Comparison of ENCODE assay signal across 11 cellular contexts in the genomic region with DNA sequence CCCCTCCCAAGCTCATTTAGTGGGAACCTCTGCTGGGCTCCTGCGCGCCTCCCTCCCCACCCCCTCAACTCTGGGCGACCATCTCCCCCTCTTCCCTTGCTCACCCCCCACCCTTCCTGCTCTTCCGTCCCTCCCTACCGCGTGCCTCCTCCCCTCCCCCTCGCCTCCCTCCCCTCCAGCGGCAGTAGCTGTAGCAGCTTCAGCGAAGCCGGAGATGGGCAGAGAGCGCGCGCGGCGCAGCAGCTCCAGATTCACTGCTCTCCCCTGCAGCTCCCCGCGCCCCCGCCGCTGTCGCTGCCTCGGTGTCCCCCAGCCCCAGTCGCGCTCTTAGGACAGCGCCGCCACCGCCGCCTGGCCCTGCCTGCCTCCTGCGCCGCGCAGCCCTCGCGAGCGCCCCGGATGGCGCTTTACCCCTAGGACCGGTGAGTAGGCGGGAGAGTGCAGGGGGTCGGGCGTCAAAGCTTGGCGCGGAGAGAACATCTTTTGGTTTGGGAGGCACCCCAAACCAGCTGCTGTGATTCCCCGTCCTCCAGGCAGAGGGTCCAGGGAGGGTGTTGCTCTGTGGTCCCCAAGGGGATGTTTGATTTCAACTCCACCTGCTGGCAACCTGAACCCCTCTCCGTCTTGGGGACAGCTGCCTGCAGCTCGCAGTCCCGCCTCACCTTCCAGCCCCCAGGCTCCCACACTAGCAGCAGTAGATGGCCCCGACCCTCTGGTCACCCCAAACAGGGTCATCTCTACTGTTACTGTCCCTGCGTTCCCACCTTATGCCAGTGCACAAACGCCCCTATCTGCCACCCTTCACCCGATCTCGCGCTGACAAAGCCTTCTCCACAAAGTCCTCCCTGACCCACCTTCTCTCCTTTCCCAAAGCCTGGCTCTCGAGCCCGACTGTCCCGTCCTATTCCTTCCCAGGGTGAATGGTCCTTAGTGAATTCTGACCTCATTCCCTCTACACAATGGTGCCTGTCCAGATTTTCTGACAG. TPM values are rescaled to one million over a fixed set of nuclear protein-coding genes. Genes with fewer than 3 reads are reported as not detected.
DNase-seq lines count a peak whose midpoint lies in the region; ATAC-seq and TF ChIP-seq lines count a peak whose summit lies in the region.
"Had no signal": no experiment of that assay in that cellular context is flagged by ENCODE, and none has a peak within 500 bp of the region (broad histone marks: within the 10 kb centered on the region; RNA-seq: fewer than 3 reads in every experiment).

FUT9 (plus strand) TSS at position 184 of the 986 bp plus-strand sequence. CDS start 187,182 bp downstream, outside the sequence.

- H3K4me3 ChIP-seq in WERI-Rb-1 (ENCODE audit: low read depth, low read length) (peak within 1 kb of the TSS; percentile 69), urinary bladder (ENCODE audit: low read depth, low read length) (peak within 1 kb of the TSS; percentile 33)

- no peak within 1 kb of the TSS for H3K27ac Mint-ChIP-seq in activated naive CD8-positive, alpha-beta T cell treated with anti-CD3 and anti-CD28 coated beads, Interleukin-2, amount 10 ng/mL, durations not matched to agents 7 days and 5 days
- H3K27ac Mint-ChIP-seq in activated naive CD8-positive, alpha-beta T cell treated with anti-CD3 and anti-CD28 coated beads for 36 hours = no peak within 1 kb of the TSS
- H3K27ac Mint-ChIP-seq: memory B cell had no signal

- H3K36me3 ChIP-seq in WERI-Rb-1 = no peaks in the 10 kb centered on the region
- no peaks in the 10 kb centered on the region for H3K36me3 ChIP-seq in urinary bladder (ENCODE audit: insufficient read depth)

- peaks cover 31% of the 10 kb centered on the region for H3K27me3 Mint-ChIP-seq in activated naive CD8-positive, alpha-beta T cell treated with anti-CD3 and anti-CD28 coated beads, Interleukin-2, amount 10 ng/mL, durations not matched to agents 7 days and 5 days
- H3K27me3 Mint-ChIP-seq in activated naive CD8-positive, alpha-beta T cell treated with anti-CD3 and anti-CD28 coated beads for 36 hours = peaks cover 23% of the 10 kb centered on the region

- POLR2A ChIA-PET in activated naive CD8-positive, alpha-beta T cell treated with anti-CD3 and anti-CD28 coated beads, Interleukin-2, amount 10 ng/mL, durations not matched to agents 7 days and 5 days (lab: Charles Lee) = no interaction called here

- H3K9me3 Mint-ChIP-seq in activated naive CD8-positive, alpha-beta T cell treated with anti-CD3 and anti-CD28 coated beads, Interleukin-2, amount 10 ng/mL, durations not matched to agents 7 days and 5 days = no peaks in the 10 kb centered on the region
- H3K9me3 Mint-ChIP-seq in activated naive CD8-positive, alpha-beta T cell treated with anti-CD3 and anti-CD28 coated beads for 36 hours = no peaks in the 10 kb centered on the region

- DNase-seq in activated naive CD8-positive, alpha-beta T cell treated with anti-CD3 and anti-CD28 coated beads, Interleukin-2, amount 10 ng/mL, durations not matched to agents 7 days and 5 days = peak; percentile 25
- DNase-seq in activated naive CD8-positive, alpha-beta T cell treated with anti-CD3 and anti-CD28 coated beads for 36 hours = no peak
- DNase-seq in WERI-Rb-1 (peak; percentile 88), left kidney (ENCODE audit: low read depth, low spot score) (peak; percentile 92)
- DNase-seq in activated CD8-positive, alpha-beta memory T cell treated with anti-CD3 and anti-CD28 coated beads, Interleukin-2, amount 50 U/mL, for 4 hours = no peak
- DNase-seq: central memory CD4-positive, alpha-beta T cell had no signal

- H3K27ac ChIP-seq in WERI-Rb-1 (peak within 1 kb of the TSS; percentile 84), urinary bladder (ENCODE audit: low read depth) (no peak within 1 kb of the TSS)

- TF ChIP-seq CTCF in WERI-Rb-1 (IDR thresholded peaks at IDR 0.05; ENCODE audit: low read depth, low read length) = peak; percentile 52

- no peaks in the 10 kb centered on the region for H3K36me3 Mint-ChIP-seq in activated naive CD8-positive, alpha-beta T cell treated with anti-CD3 and anti-CD28 coated beads, Interleukin-2, amount 10 ng/mL, durations not matched to agents 7 days and 5 days
- H3K36me3 Mint-ChIP-seq in activated naive CD8-positive, alpha-beta T cell treated with anti-CD3 and anti-CD28 coated beads for 36 hours = no peaks in the 10 kb centered on the region
- H3K36me3 Mint-ChIP-seq: memory B cell had no signal

- H3K9me3 ChIP-seq in WERI-Rb-1 (ENCODE audit: severe bottlenecking) = no peaks in the 10 kb centered on the region

- no peaks in the 10 kb centered on the region for H3K4me1 ChIP-seq in urinary bladder (ENCODE audit: insufficient read depth)

- no peak within 1 kb of the TSS for H3K4me3 Mint-ChIP-seq in activated naive CD8-positive, alpha-beta T cell treated with anti-CD3 and anti-CD28 coated beads, Interleukin-2, amount 10 ng/mL, durations not matched to agents 7 days and 5 days
- H3K4me3 Mint-ChIP-seq in activated naive CD8-positive, alpha-beta T cell treated with anti-CD3 and anti-CD28 coated beads for 36 hours = no peak within 1 kb of the TSS
- H3K4me3 Mint-ChIP-seq: memory B cell had no signal

- no peak for ATAC-seq in activated naive CD8-positive, alpha-beta T cell treated with anti-CD3 and anti-CD28 coated beads, Interleukin-2, amount 10 ng/mL, durations not matched to agents 7 days and 5 days (ENCODE audit: low read depth)
- ATAC-seq in GM21526 (IDR thresholded peaks at IDR 0.05; ENCODE audit: low FRiP score, unreplicated experiment) (no peak), GM18861 (IDR thresholded peaks at IDR 0.05; ENCODE audit: unreplicated experiment) (no peak)

- under 1% methylated on average over 54 of the region's 54 CpGs for WGBS in urinary bladder

- H3K4me1 Mint-ChIP-seq in activated naive CD8-positive, alpha-beta T cell treated with anti-CD3 and anti-CD28 coated beads, Interleukin-2, amount 10 ng/mL, durations not matched to agents 7 days and 5 days = peaks cover 3% of the 10 kb centered on the region
- no peaks in the 10 kb centered on the region for H3K4me1 Mint-ChIP-seq in activated naive CD8-positive, alpha-beta T cell treated with anti-CD3 and anti-CD28 coated beads for 36 hours
- H3K4me1 Mint-ChIP-seq: memory B cell had no signal

- no peaks in the 10 kb centered on the region for H3K27me3 ChIP-seq in WERI-Rb-1 (ENCODE audit: insufficient read depth, low read depth, severe bottlenecking)

RNA-seq across cellular contexts. Expression of gene FUT9, which starts in this region (rescaled TPM):
- total RNA-seq in activated naive CD8-positive, alpha-beta T cell treated with anti-CD3 and anti-CD28 coated beads, Interleukin-2, amount 10 ng/mL, durations not matched to agents 7 days and 5 days = not detected
- total RNA-seq in activated naive CD8-positive, alpha-beta T cell treated with anti-CD3 and anti-CD28 coated beads for 36 hours = not detected
- total RNA-seq in urinary bladder = 8.8 TPM
- polyA plus RNA-seq in urinary bladder = 0.23 TPM
- total RNA-seq: T-helper 1 cell treated with Interleukin-12 subunit alpha and Interleukin-12 subunit beta and Interleukin-4 antibody, amounts not matched to agents 30 ng/mL and 1 ng/mL, for 36 hours had no signal

Comparison
In these comparisons a context has a peak if more than half of its experiments do, and no peak if none do; other contexts are left out.
1. Peak in DNase-seq in activated naive CD8-positive, alpha-beta T cell treated with anti-CD3 and anti-CD28 coated beads, Interleukin-2, amount 10 ng/mL, durations not matched to agents 7 days and 5 days; RNA of the gene not detected or under 1 TPM.
2. DNase-seq: peak in WERI-Rb-1 (single experiment) and left kidney (single experiment); none in activated naive CD8-positive, alpha-beta T cell treated with anti-CD3 and anti-CD28 coated beads for 36 hours (single experiment) and activated CD8-positive, alpha-beta memory T cell treated with anti-CD3 and anti-CD28 coated beads, Interleukin-2, amount 50 U/mL, for 4 hours (single experiment).